Comparison of ENCODE assay signal across 1 cellular context in genomic region chr22:17772963-17773605, GRCh38.
TF ChIP-seq lines count a peak whose summit lies in the region.

No MANE protein-coding gene starts in this region.

TF ChIP-seq in WTC11, 78 proteins besides CTCF, POLR2A, EP300 and RAD21 (continued from another document):
- TF ChIP-seq ZBTB43 (CRISPR knock-in tag; IDR thresholded peaks at IDR 0.05) (no peak), MAX (CRISPR knock-in tag; IDR thresholded peaks at IDR 0.05) (no peak), ELF4 (CRISPR knock-in tag; IDR thresholded peaks at IDR 0.05; ENCODE audit: low read depth) (no peak), KAT7 (CRISPR knock-in tag; IDR thresholded peaks at IDR 0.05; ENCODE audit: borderline replicate concordance) (no peak), MYBL2 (CRISPR knock-in tag; IDR thresholded peaks at IDR 0.05) (no peak), AR (CRISPR knock-in tag; IDR thresholded peaks at IDR 0.05) (no peak)
